In the genomic region with DNA sequence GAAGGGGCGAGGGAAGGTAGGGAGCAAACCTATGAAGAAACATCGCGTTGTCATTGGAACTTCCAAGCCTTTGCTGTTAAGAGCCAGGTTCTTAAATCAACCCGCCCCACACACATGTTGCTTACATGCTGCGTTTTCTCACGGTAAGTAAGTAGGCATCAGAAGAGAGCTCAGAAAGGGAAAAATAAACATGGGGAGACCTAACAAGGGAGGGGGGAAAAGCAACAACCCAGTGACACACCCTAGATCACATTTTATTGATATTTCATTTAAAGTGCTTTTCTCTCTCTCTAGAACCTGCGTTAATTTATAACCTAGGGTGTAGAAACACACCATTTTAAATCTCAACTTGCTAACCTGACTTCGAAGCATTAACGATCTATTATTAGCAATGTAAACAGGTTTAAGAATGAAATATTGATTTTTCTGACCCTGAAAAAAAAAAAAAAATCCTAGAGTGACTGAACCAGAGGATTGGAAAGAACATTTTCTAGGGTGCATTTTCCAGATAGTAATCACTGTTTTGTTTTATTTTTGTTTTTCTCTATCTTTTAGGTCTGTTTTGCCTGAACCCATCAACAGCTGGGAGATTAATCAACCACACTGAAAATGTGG, we compare ENCODE assay signal across 12 cellular contexts. TPM values are rescaled to one million over a fixed set of nuclear protein-coding genes. Genes with fewer than 3 reads are reported as not detected.
DNase-seq lines count a peak whose midpoint lies in the region; TF ChIP-seq lines count a peak whose summit lies in the region.
"Had no signal": no experiment of that assay in that cellular context is flagged by ENCODE, and none has a peak within 500 bp of the region (broad histone marks: within the 10 kb centered on the region; RNA-seq: fewer than 3 reads in every experiment).

No MANE protein-coding gene starts in this region.

- H3K4me3 Mint-ChIP-seq in activated CD4-positive, alpha-beta T cell treated with anti-CD3 and anti-CD28 coated beads, Interleukin-2, amount 10 ng/mL, durations not matched to agents 7 days and 5 days = no peak overlapping the region

- no peak overlapping the region for H3K27ac Mint-ChIP-seq in activated CD4-positive, alpha-beta T cell treated with anti-CD3 and anti-CD28 coated beads, Interleukin-2, amount 10 ng/mL, durations not matched to agents 7 days and 5 days
- H3K27ac Mint-ChIP-seq: stimulated activated naive CD8-positive, alpha-beta T cell treated with anti-CD3 and anti-CD28 coated beads, Interleukin-15, amount 100 ng/mL, for 72 hours had no signal

- peak overlapping the region; percentile 74 for H3K4me3 ChIP-seq in colonic mucosa
- H3K4me3 ChIP-seq in muscle layer of duodenum (ENCODE audit: low read depth in 1 of 2, low read length in 2 of 2) = peak overlapping the region; percentile 78 to 90

- H3K9me3 ChIP-seq in ES-I3 (ENCODE audit: control insufficient read depth, insufficient read depth, low read length) (no peaks in the 10 kb centered on the region), colonic mucosa (no peaks in the 10 kb centered on the region), muscle layer of duodenum (ENCODE audit: control insufficient read depth in 1 of 2, low read length in 2 of 2) (no peaks in the 10 kb centered on the region)

- H3K27me3 ChIP-seq in colonic mucosa (no peaks in the 10 kb centered on the region), muscle layer of duodenum (ENCODE audit: low read depth, low read length) (peaks cover 12% of the 10 kb centered on the region)

- POLR2A ChIA-PET in activated CD4-positive, alpha-beta T cell treated with anti-CD3 and anti-CD28 coated beads, Interleukin-2, amount 10 ng/mL, durations not matched to agents 7 days and 5 days (lab: Charles Lee) = no interaction called here

- CTCF ChIA-PET in activated CD4-positive, alpha-beta T cell treated with anti-CD3 and anti-CD28 coated beads, Interleukin-2, amount 10 ng/mL, durations not matched to agents 7 days and 5 days (lab: Charles Lee) = interaction anchor here (0.6 to 1.2 kb wide), 3 partner anchors 20 to 1307 kb away, joined by 3 to 4 read pairs (median 3); no protein-coding TSS in a partner anchor

- no peaks in the 10 kb centered on the region for H3K9me3 Mint-ChIP-seq in activated CD4-positive, alpha-beta T cell treated with anti-CD3 and anti-CD28 coated beads, Interleukin-2, amount 10 ng/mL, durations not matched to agents 7 days and 5 days
- H3K9me3 Mint-ChIP-seq: stimulated activated naive CD8-positive, alpha-beta T cell treated with anti-CD3 and anti-CD28 coated beads, Interleukin-15, amount 100 ng/mL, for 72 hours had no signal

- H3K9ac ChIP-seq in ES-I3 (ENCODE audit: low read depth, low read length) = peak overlapping the region; percentile 50; the same call in 1 of the 2 replicates
- H3K9ac ChIP-seq in colonic mucosa (ENCODE audit: low read depth in 2 of 2, low read length in 2 of 2) = peak overlapping the region; percentile 51 to 93

- peaks cover 89% of the 10 kb centered on the region for H3K27me3 Mint-ChIP-seq in activated CD4-positive, alpha-beta T cell treated with anti-CD3 and anti-CD28 coated beads, Interleukin-2, amount 10 ng/mL, durations not matched to agents 7 days and 5 days

- no peak for DNase-seq in colonic mucosa
- no peak for DNase-seq in putamen (ENCODE audit: low spot score)
- no peak for DNase-seq in midbrain (lab: John Stamatoyannopoulos, UW)
- DNase-seq in activated CD4-positive, alpha-beta T cell treated with anti-CD3 and anti-CD28 coated beads, Interleukin-2, amount 10 ng/mL, durations not matched to agents 7 days and 5 days = no peak
- DNase-seq: cerebellar nuclear complex; NCI-H187 treated with DMSO at 0.1 percent for 48 hours; Right ventricle myocardium superior; small intestine; stimulated activated naive CD8-positive, alpha-beta T cell treated with anti-CD3 and anti-CD28 coated beads, Interleukin-15, amount 100 ng/mL, for 72 hours had no signal

- H3K27ac ChIP-seq in colonic mucosa (peak overlapping the region; percentile 92), muscle layer of duodenum (ENCODE audit: low read length) (peak overlapping the region; percentile 95)
- H3K27ac ChIP-seq: C4-2B had no signal

- peaks cover 19% of the 10 kb centered on the region for H3K36me3 Mint-ChIP-seq in activated CD4-positive, alpha-beta T cell treated with anti-CD3 and anti-CD28 coated beads, Interleukin-2, amount 10 ng/mL, durations not matched to agents 7 days and 5 days (ENCODE audit: low read depth)

- peaks cover 31% of the 10 kb centered on the region for H3K4me1 Mint-ChIP-seq in activated CD4-positive, alpha-beta T cell treated with anti-CD3 and anti-CD28 coated beads, Interleukin-2, amount 10 ng/mL, durations not matched to agents 7 days and 5 days

- no peak for TF ChIP-seq CTCF in colonic mucosa (IDR thresholded peaks at IDR 0.05)

- intact Hi-C loops in colonic mucosa (cut with DNase I) = loop anchor here (5.0 to 10.0 kb wide), 2 partner anchors 237 to 725 kb away; a partner anchor contains a TSS

- H3K4me1 ChIP-seq in ES-I3 (ENCODE audit: insufficient read depth, low read length) (peaks cover 21% of the 10 kb centered on the region), colonic mucosa (peaks cover 11% of the 10 kb centered on the region), muscle layer of duodenum (ENCODE audit: control insufficient read depth in 1 of 2, insufficient read depth in 2 of 2, low read length in 2 of 2) (peaks cover 0 to 11% of the 10 kb centered on the region in 2 donors)

- H3K36me3 ChIP-seq in ES-I3 (ENCODE audit: insufficient read depth, low read length) = no peaks in the 10 kb centered on the region
- no peaks in the 10 kb centered on the region for H3K36me3 ChIP-seq in colonic mucosa
- H3K36me3 ChIP-seq in muscle layer of duodenum (ENCODE audit: control insufficient read depth in 1 of 2, insufficient read depth in 2 of 2, low read length in 2 of 2) = peaks cover 0 to 3% of the 10 kb centered on the region in 2 donors

RNA-seq across cellular contexts. Expression of a gene that starts 3.2 kb away (rescaled TPM):
- 1 to 10 TPM; 1.8 to 2.4 TPM for total RNA-seq in colonic mucosa
- not detected for total RNA-seq in activated CD4-positive, alpha-beta T cell treated with anti-CD3 and anti-CD28 coated beads, Interleukin-2, amount 10 ng/mL, durations not matched to agents 7 days and 5 days

RNA-seq across cellular contexts. Expression of a gene that starts 3.5 kb away (rescaled TPM):
- 1 to 10 TPM; 1.7 to 2.0 TPM for total RNA-seq in colonic mucosa
- total RNA-seq in activated CD4-positive, alpha-beta T cell treated with anti-CD3 and anti-CD28 coated beads, Interleukin-2, amount 10 ng/mL, durations not matched to agents 7 days and 5 days = under 1 TPM; 0.22 to 0.58 TPM

RNA-seq across cellular contexts. Expression of a gene that starts 31.2 kb away (rescaled TPM):
- total RNA-seq in colonic mucosa = 1 to 10 TPM; 3.3 to 4.5 TPM
- under 1 TPM in 1 of 2 experiments, not detected in 1; 0.25 TPM for total RNA-seq in activated CD4-positive, alpha-beta T cell treated with anti-CD3 and anti-CD28 coated beads, Interleukin-2, amount 10 ng/mL, durations not matched to agents 7 days and 5 days

RNA-seq across cellular contexts. Expression of a gene that starts 44.1 kb away (rescaled TPM):
- 10 to 100 TPM in 1 of 2 donors, 1 to 10 TPM in 1; 9.6 to 18.7 TPM for total RNA-seq in colonic mucosa
- not detected for total RNA-seq in activated CD4-positive, alpha-beta T cell treated with anti-CD3 and anti-CD28 coated beads, Interleukin-2, amount 10 ng/mL, durations not matched to agents 7 days and 5 days

RNA-seq across cellular contexts. Expression of a gene that starts 48.2 kb away (rescaled TPM):
- total RNA-seq in colonic mucosa = 10 to 100 TPM; 10.9 to 29.6 TPM
- not detected for total RNA-seq in activated CD4-positive, alpha-beta T cell treated with anti-CD3 and anti-CD28 coated beads, Interleukin-2, amount 10 ng/mL, durations not matched to agents 7 days and 5 days
- total RNA-seq: Right ventricle myocardium superior had no signal
